Comparison of ENCODE assay signal across 7 cellular contexts in the genomic region with DNA sequence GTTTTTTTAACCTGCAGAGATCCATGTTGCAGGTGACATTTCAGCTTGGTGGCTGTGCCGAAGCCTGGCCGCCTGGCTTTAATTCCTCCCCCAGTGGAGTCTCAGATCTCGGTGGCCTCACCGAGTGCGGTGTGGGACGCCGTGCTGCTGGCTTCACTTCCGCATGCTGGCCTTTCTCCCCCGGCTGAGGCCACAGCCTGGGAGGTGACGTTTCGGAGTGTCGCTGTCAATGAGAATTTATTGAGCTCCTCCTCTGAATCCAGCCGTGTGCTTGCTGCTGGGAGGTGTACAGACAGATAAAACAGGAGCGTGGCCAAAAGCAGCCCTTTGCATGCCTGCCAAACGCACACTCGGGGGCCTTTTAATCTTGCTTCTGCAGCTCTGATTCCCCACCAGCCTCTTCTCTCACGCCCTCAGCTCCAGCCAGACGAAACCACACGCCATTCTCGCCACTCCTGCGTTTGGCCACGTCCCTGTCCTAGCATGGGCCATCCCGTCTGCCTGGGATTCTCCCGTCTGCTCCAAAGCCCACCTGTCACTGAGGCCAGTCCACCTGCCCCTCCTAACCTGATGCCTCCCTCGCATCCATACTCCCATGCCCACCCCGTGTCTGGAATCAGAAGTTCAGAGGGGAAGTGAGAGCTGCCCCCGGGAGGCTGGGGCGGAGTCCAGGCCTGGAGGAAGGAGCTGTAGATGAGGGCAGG.
DNase-seq lines count a peak whose midpoint lies in the region; ATAC-seq lines count a peak whose summit lies in the region.

No MANE protein-coding gene starts in this region.

- peak in 75 of 76 experiments; percentile 59 to 96 (median 89) for DNase-seq in HUDEP-2 (lab: John Stamatoyannopoulos, UW; ENCODE audit: unreplicated experiment in 76 of 76)
- DNase-seq in medulla oblongata (ENCODE audit: extremely low spot score), result peak; percentile 55
- no peak for DNase-seq in retina

- H3K4me3 Mint-ChIP-seq in activated naive CD4-positive, alpha-beta T cell treated with anti-CD3 and anti-CD28 coated beads, Interleukin-2, amount 50 U/mL, for 24 hours, result peak overlapping the region; percentile 70

- no peaks in the 10 kb centered on the region for H3K9me3 Mint-ChIP-seq in activated naive CD4-positive, alpha-beta T cell treated with anti-CD3 and anti-CD28 coated beads, Interleukin-2, amount 50 U/mL, for 24 hours

- peaks cover 4% of the 10 kb centered on the region for H3K27me3 Mint-ChIP-seq in activated naive CD4-positive, alpha-beta T cell treated with anti-CD3 and anti-CD28 coated beads, Interleukin-2, amount 50 U/mL, for 24 hours

- peak; percentile 21 for ATAC-seq in GM18868 (IDR thresholded peaks at IDR 0.05; ENCODE audit: unreplicated experiment)
- ATAC-seq in GM19452 (IDR thresholded peaks at IDR 0.05; ENCODE audit: unreplicated experiment), result no peak
- ATAC-seq in GM19328 (IDR thresholded peaks at IDR 0.05; ENCODE audit: unreplicated experiment), result no peak

- H3K4me1 Mint-ChIP-seq in activated naive CD4-positive, alpha-beta T cell treated with anti-CD3 and anti-CD28 coated beads, Interleukin-2, amount 50 U/mL, for 24 hours, result peaks cover 25% of the 10 kb centered on the region

- H3K27ac Mint-ChIP-seq in activated naive CD4-positive, alpha-beta T cell treated with anti-CD3 and anti-CD28 coated beads, Interleukin-2, amount 50 U/mL, for 24 hours, result peak overlapping the region; percentile 80

- H3K36me3 Mint-ChIP-seq in activated naive CD4-positive, alpha-beta T cell treated with anti-CD3 and anti-CD28 coated beads, Interleukin-2, amount 50 U/mL, for 24 hours, result no peaks in the 10 kb centered on the region
